In genomic region chr2:159093496-159093895, GRCh38 we compare ENCODE assay signal across 9 cellular contexts.
DNase-seq lines count a peak whose midpoint lies in the region; ATAC-seq lines count a peak whose summit lies in the region.
"Had no signal": no experiment of that assay in that cellular context is flagged by ENCODE, and none has a peak within 500 bp of the region (broad histone marks: within the 10 kb centered on the region; RNA-seq: fewer than 3 reads in every experiment).

No MANE protein-coding gene starts in this region.

- H3K36me3 Mint-ChIP-seq in stimulated activated naive CD8-positive, alpha-beta T cell treated with anti-CD3 and anti-CD28 coated beads, Interleukin-15, Interleukin-2, amounts not matched to agents 100 ng/mL and 50 ng/mL, for 24 hours (ENCODE audit: low read depth) = peaks cover 5% of the 10 kb centered on the region
- H3K36me3 Mint-ChIP-seq in activated T-helper 17 cell treated with anti-CD3 and anti-CD28 coated beads, Interleukin-2, amount 50 U/mL, for 72 hours (ENCODE audit: low read depth) = no peaks in the 10 kb centered on the region

- no peak overlapping the region for H3K4me3 ChIP-seq in muscle layer of colon (ENCODE audit: low read depth in 1 of 2, low read length in 2 of 2)

- no peak for DNase-seq in stimulated activated naive CD8-positive, alpha-beta T cell treated with anti-CD3 and anti-CD28 coated beads, Interleukin-15, Interleukin-2, amounts not matched to agents 100 U/mL and 50 U/mL, for 24 hours
- DNase-seq in effector CD4-positive, alpha-beta T cell = no peak
- DNase-seq in NCI-H2107 (lab: John Stamatoyannopoulos, UW) = no peak
- DNase-seq: NCI-H1436 had no signal

- H3K27ac ChIP-seq in muscle layer of colon (ENCODE audit: low read depth, low read length) = peak overlapping the region; percentile 65

- no peaks in the 10 kb centered on the region for H3K9me3 ChIP-seq in muscle layer of colon (ENCODE audit: low read length)

- peak overlapping the region; percentile 80 for H3K27ac Mint-ChIP-seq in stimulated activated naive CD8-positive, alpha-beta T cell treated with anti-CD3 and anti-CD28 coated beads, Interleukin-15, Interleukin-2, amounts not matched to agents 100 ng/mL and 50 ng/mL, for 24 hours
- H3K27ac Mint-ChIP-seq in activated T-helper 17 cell treated with anti-CD3 and anti-CD28 coated beads, Interleukin-2, amount 50 U/mL, for 72 hours = peak overlapping the region; percentile 4

- H3K36me3 ChIP-seq in muscle layer of colon (ENCODE audit: insufficient read depth, low read length) = no peaks in the 10 kb centered on the region

- H3K27me3 ChIP-seq in muscle layer of colon (ENCODE audit: control insufficient read depth in 1 of 2, insufficient read depth in 2 of 2, low read length in 2 of 2) = no peaks in the 10 kb centered on the region

- no peak for ATAC-seq in stimulated activated naive CD8-positive, alpha-beta T cell treated with anti-CD3 and anti-CD28 coated beads, Interleukin-15, Interleukin-2, amounts not matched to agents 100 U/mL and 50 U/mL, for 24 hours
- no peak for ATAC-seq in activated T-helper 17 cell treated with anti-CD3 and anti-CD28 coated beads, Interleukin-2, amount 50 U/mL, for 72 hours (replicated peaks)
- ATAC-seq in GM21737 (IDR thresholded peaks at IDR 0.05; ENCODE audit: unreplicated experiment) (no peak), GM21528 (IDR thresholded peaks at IDR 0.05; ENCODE audit: low FRiP score, unreplicated experiment) (no peak)

- no peak overlapping the region for H3K9ac ChIP-seq in muscle layer of colon (ENCODE audit: low read length)

- H3K4me1 ChIP-seq in muscle layer of colon (ENCODE audit: insufficient read depth, low read length) = peaks cover 65% of the 10 kb centered on the region

- no peak overlapping the region for H3K4me3 Mint-ChIP-seq in stimulated activated naive CD8-positive, alpha-beta T cell treated with anti-CD3 and anti-CD28 coated beads, Interleukin-15, Interleukin-2, amounts not matched to agents 100 ng/mL and 50 ng/mL, for 24 hours
- H3K4me3 Mint-ChIP-seq in activated T-helper 17 cell treated with anti-CD3 and anti-CD28 coated beads, Interleukin-2, amount 50 U/mL, for 72 hours = peak overlapping the region; percentile 42

- H3K4me1 Mint-ChIP-seq in stimulated activated naive CD8-positive, alpha-beta T cell treated with anti-CD3 and anti-CD28 coated beads, Interleukin-15, Interleukin-2, amounts not matched to agents 100 ng/mL and 50 ng/mL, for 24 hours (ENCODE audit: low read depth) = peaks cover 45% of the 10 kb centered on the region
- H3K4me1 Mint-ChIP-seq in activated T-helper 17 cell treated with anti-CD3 and anti-CD28 coated beads, Interleukin-2, amount 50 U/mL, for 72 hours = peaks cover 28% of the 10 kb centered on the region

- H3K9me3 Mint-ChIP-seq in stimulated activated naive CD8-positive, alpha-beta T cell treated with anti-CD3 and anti-CD28 coated beads, Interleukin-15, Interleukin-2, amounts not matched to agents 100 ng/mL and 50 ng/mL, for 24 hours = peaks cover 8% of the 10 kb centered on the region
- peaks cover 7% of the 10 kb centered on the region for H3K9me3 Mint-ChIP-seq in activated T-helper 17 cell treated with anti-CD3 and anti-CD28 coated beads, Interleukin-2, amount 50 U/mL, for 72 hours

- no peaks in the 10 kb centered on the region for H3K27me3 Mint-ChIP-seq in stimulated activated naive CD8-positive, alpha-beta T cell treated with anti-CD3 and anti-CD28 coated beads, Interleukin-15, Interleukin-2, amounts not matched to agents 100 ng/mL and 50 ng/mL, for 24 hours
- H3K27me3 Mint-ChIP-seq in activated T-helper 17 cell treated with anti-CD3 and anti-CD28 coated beads, Interleukin-2, amount 50 U/mL, for 72 hours = no peaks in the 10 kb centered on the region
